Comparison of ENCODE assay signal across 8 cellular contexts in the genomic region with DNA sequence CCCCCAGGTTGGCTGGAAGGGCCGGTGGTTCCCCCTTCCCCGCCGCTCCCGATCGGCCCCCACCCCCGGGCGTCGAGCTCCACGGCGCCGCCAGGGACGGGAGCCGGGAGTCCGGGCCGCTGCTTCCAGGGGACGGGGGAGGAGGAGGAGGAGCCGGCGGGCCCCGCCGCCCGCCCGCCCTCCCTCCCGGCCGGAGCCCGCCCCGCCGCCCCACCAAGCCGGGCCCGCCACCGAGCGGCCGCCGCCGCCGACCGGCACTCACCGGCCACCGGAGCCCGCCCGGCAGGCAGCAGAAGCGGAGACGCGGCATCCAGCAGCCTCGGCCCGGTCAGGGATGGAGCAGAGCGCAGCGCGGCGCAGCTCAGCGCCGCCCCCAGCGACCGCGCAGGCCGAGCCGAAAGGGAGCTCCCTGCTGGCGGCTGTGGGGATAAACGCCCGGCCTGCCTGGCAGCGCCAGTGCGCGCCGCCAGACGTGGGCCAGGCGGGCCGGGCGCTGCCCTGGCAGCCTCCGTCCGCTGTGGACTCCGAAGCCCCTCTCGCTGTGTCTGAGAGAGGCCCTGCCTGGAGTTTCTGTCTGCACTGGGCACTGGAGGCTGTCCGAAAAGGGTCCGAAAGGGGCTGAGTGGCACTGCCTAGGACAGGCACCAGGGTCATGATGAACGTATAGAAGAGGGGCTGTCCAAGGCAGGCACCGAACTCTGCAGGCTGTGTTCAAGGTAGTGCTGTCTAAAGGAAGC. TPM values are rescaled to one million over a fixed set of nuclear protein-coding genes. Genes with fewer than 3 reads are reported as not detected.
A peak's percentile ranks its signal among the peaks of the same experiment; 100 is the strongest.
DNase-seq lines count a peak whose midpoint lies in the region; ATAC-seq and TF ChIP-seq lines count a peak whose summit lies in the region.

A gene with protein sequence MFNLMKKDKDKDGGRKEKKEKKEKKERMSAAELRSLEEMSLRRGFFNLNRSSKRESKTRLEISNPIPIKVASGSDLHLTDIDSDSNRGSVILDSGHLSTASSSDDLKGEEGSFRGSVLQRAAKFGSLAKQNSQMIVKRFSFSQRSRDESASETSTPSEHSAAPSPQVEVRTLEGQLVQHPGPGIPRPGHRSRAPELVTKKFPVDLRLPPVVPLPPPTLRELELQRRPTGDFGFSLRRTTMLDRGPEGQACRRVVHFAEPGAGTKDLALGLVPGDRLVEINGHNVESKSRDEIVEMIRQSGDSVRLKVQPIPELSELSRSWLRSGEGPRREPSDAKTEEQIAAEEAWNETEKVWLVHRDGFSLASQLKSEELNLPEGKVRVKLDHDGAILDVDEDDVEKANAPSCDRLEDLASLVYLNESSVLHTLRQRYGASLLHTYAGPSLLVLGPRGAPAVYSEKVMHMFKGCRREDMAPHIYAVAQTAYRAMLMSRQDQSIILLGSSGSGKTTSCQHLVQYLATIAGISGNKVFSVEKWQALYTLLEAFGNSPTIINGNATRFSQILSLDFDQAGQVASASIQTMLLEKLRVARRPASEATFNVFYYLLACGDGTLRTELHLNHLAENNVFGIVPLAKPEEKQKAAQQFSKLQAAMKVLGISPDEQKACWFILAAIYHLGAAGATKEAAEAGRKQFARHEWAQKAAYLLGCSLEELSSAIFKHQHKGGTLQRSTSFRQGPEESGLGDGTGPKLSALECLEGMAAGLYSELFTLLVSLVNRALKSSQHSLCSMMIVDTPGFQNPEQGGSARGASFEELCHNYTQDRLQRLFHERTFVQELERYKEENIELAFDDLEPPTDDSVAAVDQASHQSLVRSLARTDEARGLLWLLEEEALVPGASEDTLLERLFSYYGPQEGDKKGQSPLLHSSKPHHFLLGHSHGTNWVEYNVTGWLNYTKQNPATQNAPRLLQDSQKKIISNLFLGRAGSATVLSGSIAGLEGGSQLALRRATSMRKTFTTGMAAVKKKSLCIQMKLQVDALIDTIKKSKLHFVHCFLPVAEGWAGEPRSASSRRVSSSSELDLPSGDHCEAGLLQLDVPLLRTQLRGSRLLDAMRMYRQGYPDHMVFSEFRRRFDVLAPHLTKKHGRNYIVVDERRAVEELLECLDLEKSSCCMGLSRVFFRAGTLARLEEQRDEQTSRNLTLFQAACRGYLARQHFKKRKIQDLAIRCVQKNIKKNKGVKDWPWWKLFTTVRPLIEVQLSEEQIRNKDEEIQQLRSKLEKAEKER (N-terminal part only) (minus strand): TSS at position 348 of the 737 bp plus-strand sequence. CDS start 13,458 bp downstream, outside the sequence.

- DNase-seq in DND-41 (peak; percentile 79), LNCaP clone FGC (ENCODE audit: low read depth) (peak; percentile 32), SKM-1 (lab: John Stamatoyannopoulos, UW; ENCODE audit: unreplicated experiment) (peak; percentile 62), glutamatergic neuron (peak; percentile 91), osteocyte (ENCODE audit: extremely low spot score, unreplicated experiment) (peak; percentile 94), thoracic aorta (ENCODE audit: low spot score) (no peak)
- peak; percentile 85 to 86 for DNase-seq in activated naive CD4-positive, alpha-beta T cell treated with anti-CD3 and anti-CD28 coated beads, Interleukin-2, amount 50 U/mL, for 72 hours (ENCODE audit: low spot score in 2 of 2)

- H4K20me1 ChIP-seq in DND-41 (ENCODE audit: insufficient read depth, low read length): no peaks in the 10 kb centered on the region; the same call in 1 of the 2 replicates

- H3K27ac ChIP-seq in DND-41 (ENCODE audit: low read length) (peak within 1 kb of the TSS; percentile 22; the same call in 1 of the 2 replicates), thoracic aorta (peak within 1 kb of the TSS; percentile 83 to 85)

- H3K9me3 Mint-ChIP-seq in activated naive CD4-positive, alpha-beta T cell treated with anti-CD3 and anti-CD28 coated beads, Interleukin-2, amount 50 U/mL, for 72 hours: no peaks in the 10 kb centered on the region
- H3K9me3 Mint-ChIP-seq in glutamatergic neuron (ENCODE audit: unreplicated experiment) (no peaks in the 10 kb centered on the region), osteocyte (ENCODE audit: unreplicated experiment) (peaks cover 4% of the 10 kb centered on the region)

- H3K36me3 Mint-ChIP-seq in activated naive CD4-positive, alpha-beta T cell treated with anti-CD3 and anti-CD28 coated beads, Interleukin-2, amount 50 U/mL, for 72 hours: no peaks in the 10 kb centered on the region
- H3K36me3 Mint-ChIP-seq in glutamatergic neuron (ENCODE audit: unreplicated experiment): peaks cover 5% of the 10 kb centered on the region
- no peaks in the 10 kb centered on the region for H3K36me3 Mint-ChIP-seq in osteocyte (ENCODE audit: unreplicated experiment)

- ATAC-seq in DND-41 (ENCODE audit: insufficient read depth, low read depth): peak; percentile 97
- peak; percentile 77 for ATAC-seq in GM21825 (IDR thresholded peaks at IDR 0.05; ENCODE audit: unreplicated experiment)
- peak; percentile 92 to 93 for ATAC-seq in activated naive CD4-positive, alpha-beta T cell treated with anti-CD3 and anti-CD28 coated beads, Interleukin-2, amount 50 U/mL, for 72 hours
- peak; percentile 68 for ATAC-seq in thoracic aorta (ENCODE audit: insufficient number of reproducible peaks, low FRiP score, low read depth)

- peaks cover 10% of the 10 kb centered on the region for H3K27me3 Mint-ChIP-seq in glutamatergic neuron (ENCODE audit: unreplicated experiment)
- H3K27me3 Mint-ChIP-seq in osteocyte (ENCODE audit: unreplicated experiment): no peaks in the 10 kb centered on the region

- H3K9ac ChIP-seq in DND-41 (ENCODE audit: low read depth, low read length): peak within 1 kb of the TSS; percentile 48

- peak within 1 kb of the TSS; percentile 28 to 61; a peak in 3 of 4 replicates for H3K4me3 ChIP-seq in DND-41 (ENCODE audit: low read depth in 1 of 2, low read length in 2 of 2)
- H3K4me3 ChIP-seq in LNCaP clone FGC (ENCODE audit: low read depth, low read length): peak within 1 kb of the TSS; percentile 61
- H3K4me3 ChIP-seq in thoracic aorta: peak within 1 kb of the TSS; percentile 82

- no peaks in the 10 kb centered on the region for H3K9me3 ChIP-seq in DND-41 (ENCODE audit: insufficient read depth, low read length, severe bottlenecking)
- no peaks in the 10 kb centered on the region for H3K9me3 ChIP-seq in thoracic aorta

- H3K27me3 ChIP-seq in DND-41 (ENCODE audit: insufficient read depth, low read length, poor library complexity): no peaks in the 10 kb centered on the region
- H3K27me3 ChIP-seq in thoracic aorta (replicated peaks; ENCODE audit: insufficient read depth): no peaks in the 10 kb centered on the region

- H3K27ac Mint-ChIP-seq in activated naive CD4-positive, alpha-beta T cell treated with anti-CD3 and anti-CD28 coated beads, Interleukin-2, amount 50 U/mL, for 72 hours: peak within 1 kb of the TSS in 1 of 2 donors; percentile 74
- H3K27ac Mint-ChIP-seq in glutamatergic neuron (ENCODE audit: unreplicated experiment): peak within 1 kb of the TSS; percentile 93
- peak within 1 kb of the TSS; percentile 27 for H3K27ac Mint-ChIP-seq in osteocyte (ENCODE audit: unreplicated experiment)

- H3K4me3 Mint-ChIP-seq in glutamatergic neuron (ENCODE audit: unreplicated experiment) (peak within 1 kb of the TSS; percentile 93), osteocyte (ENCODE audit: unreplicated experiment) (peak within 1 kb of the TSS; percentile 69)

- H3K4me2 ChIP-seq in DND-41 (ENCODE audit: insufficient read depth, low read length): peak within 1 kb of the TSS; percentile 67

- peak within 1 kb of the TSS; percentile 86 for H2AFZ ChIP-seq in DND-41 (ENCODE audit: low read depth, low read length)

- H3K4me1 Mint-ChIP-seq in glutamatergic neuron (ENCODE audit: low read depth, unreplicated experiment) (peaks cover 18% of the 10 kb centered on the region), osteocyte (ENCODE audit: unreplicated experiment) (peaks cover 39% of the 10 kb centered on the region)

- peaks cover 21% of the 10 kb centered on the region for H3K4me1 ChIP-seq in DND-41 (ENCODE audit: insufficient read depth, low read length)
- H3K4me1 ChIP-seq in thoracic aorta (ENCODE audit: control insufficient read depth in 1 of 2, low read depth in 2 of 2): peaks cover 22 to 48% of the 10 kb centered on the region in 2 donors

- peak; percentile 84 for TF ChIP-seq CTCF in DND-41 (IDR thresholded peaks at IDR 0.05; ENCODE audit: borderline replicate concordance, extremely low read depth, low read length, poor library complexity, severe bottlenecking)
- TF ChIP-seq CTCF in LNCaP clone FGC (IDR thresholded peaks at IDR 0.05; ENCODE audit: control insufficient read depth, extremely low read depth, insufficient read depth): peak; percentile 96
- peak; percentile 87 for TF ChIP-seq CTCF in glutamatergic neuron (IDR thresholded peaks at IDR 0.05; ENCODE audit: partially characterized antibody, unreplicated experiment)
- TF ChIP-seq CTCF in osteocyte (IDR thresholded peaks at IDR 0.05): peak; percentile 88
- TF ChIP-seq CTCF in thoracic aorta (IDR thresholded peaks at IDR 0.05): peak; percentile 91

- H3K79me2 ChIP-seq in DND-41 (ENCODE audit: insufficient read depth, low read length): no peaks in the 10 kb centered on the region; the same call in 1 of the 2 replicates

- no peaks in the 10 kb centered on the region for H3K36me3 ChIP-seq in DND-41 (ENCODE audit: insufficient read depth, low read length)
- H3K36me3 ChIP-seq in thoracic aorta: no peaks in the 10 kb centered on the region

RNA-seq across cellular contexts. Expression of the gene that starts here (rescaled TPM):
- 10 to 100 TPM; 38.8 to 62.8 TPM for total RNA-seq in activated naive CD4-positive, alpha-beta T cell treated with anti-CD3 and anti-CD28 coated beads, Interleukin-2, amount 50 U/mL, for 72 hours
- total RNA-seq in glutamatergic neuron (ENCODE audit: unreplicated experiment) (465 TPM), osteocyte (27.8 and 28.8 TPM in 2 replicates), thoracic aorta (100 to 1,000 TPM; 106 to 332 TPM)
